Comparison of ENCODE assay signal across 15 cellular contexts in the genomic region with DNA sequence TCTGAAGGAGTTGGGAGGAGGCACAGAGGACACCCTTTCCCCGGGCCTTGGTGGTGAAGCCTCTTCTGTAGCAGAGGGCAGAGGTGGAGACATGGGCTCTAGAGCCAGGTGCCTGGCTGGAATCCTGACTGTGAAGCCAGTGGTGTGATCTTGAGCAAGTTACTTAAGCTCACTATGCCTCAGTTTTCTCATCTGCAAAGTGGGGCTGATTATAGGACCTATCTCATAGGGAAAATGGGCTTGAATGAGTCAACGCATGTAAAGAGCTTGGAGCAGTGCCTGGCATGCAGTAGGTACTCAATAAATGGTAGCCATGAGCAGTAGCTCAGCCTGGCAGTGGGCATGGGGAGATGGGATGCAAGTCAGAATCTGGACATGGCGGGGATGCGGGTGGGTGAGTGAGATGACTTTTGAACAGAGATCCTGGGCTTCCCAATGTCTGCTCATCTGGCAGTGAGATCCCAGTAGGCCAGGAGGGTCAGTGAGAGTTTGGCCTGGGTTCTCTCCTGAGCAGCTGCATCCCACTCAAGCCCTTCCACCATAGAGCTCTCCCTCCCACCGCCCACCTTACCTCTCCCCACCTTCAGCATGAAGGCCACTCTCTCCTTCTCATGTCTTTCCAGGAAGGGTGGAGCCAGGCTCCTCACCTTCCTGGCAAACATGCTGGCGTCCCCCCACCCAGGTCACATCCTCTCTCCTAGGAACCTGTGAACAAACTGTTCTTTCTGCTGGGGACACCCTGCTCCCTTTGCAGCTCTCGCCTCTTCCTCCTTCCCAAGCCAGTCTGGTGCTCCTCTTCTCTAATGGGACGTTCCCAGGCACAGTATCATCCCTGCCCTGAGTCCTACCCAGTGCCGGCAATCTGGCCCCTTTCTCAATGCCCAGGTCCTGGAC. TPM values are rescaled to one million over a fixed set of nuclear protein-coding genes. Genes with fewer than 3 reads are reported as not detected.
A peak's percentile ranks its signal among the peaks of the same experiment; 100 is the strongest.
DNase-seq lines count a peak whose midpoint lies in the region; ATAC-seq and TF ChIP-seq lines count a peak whose summit lies in the region.
"Had no signal": no experiment of that assay in that cellular context is flagged by ENCODE, and none has a peak within 500 bp of the region (broad histone marks: within the 10 kb centered on the region; RNA-seq: fewer than 3 reads in every experiment).

No MANE protein-coding gene starts in this region.

- H3K4me3 ChIP-seq in lower lobe of right lung (peak overlapping the region; percentile 30), skeletal muscle tissue (ENCODE audit: low read length in 3 of 3) (peak overlapping the region in 2 of 3 donors; percentile 41 to 63)

- POLR2A ChIA-PET in RWPE1 (lab: Yijun Ruan, JAX; ENCODE audit: low non-redundant PET): no interaction called here

- CTCF ChIA-PET in RWPE1 (lab: Yijun Ruan, JAX): interaction anchor here (6.1 kb wide), 1 partner anchor 41 kb away, joined by 78 read pairs; a partner anchor contains a TSS

- H3K27ac ChIP-seq in C4-2B: peak overlapping the region; percentile 83
- H3K27ac ChIP-seq in RWPE1: peak overlapping the region; percentile 50
- H3K27ac ChIP-seq in lower lobe of right lung: peak overlapping the region; percentile 63
- H3K27ac ChIP-seq in skeletal muscle tissue (ENCODE audit: low read depth, low read length): no peak overlapping the region

- ATAC-seq in lower lobe of right lung (no peak), HG03521 (IDR thresholded peaks at IDR 0.05; ENCODE audit: unreplicated experiment) (no peak), left lobe of liver (no peak), left cardiac atrium (no peak)
- ATAC-seq: activated naive CD8-positive, alpha-beta T cell treated with anti-CD3 and anti-CD28 coated beads, Interleukin-2, amount 50 U/mL, for 24 hours had no signal

- DNase-seq in RWPE1 (ENCODE audit: low spot score) (no peak), lower lobe of right lung (peak; percentile 24), left lobe of liver (ENCODE audit: low spot score) (no peak), activated T-cell treated with anti-CD3 and anti-CD28 coated beads for 4 hours (no peak), left cardiac atrium (no peak)
- DNase-seq: activated CD4-positive, CD25-positive, alpha-beta regulatory T cell treated with anti-CD3 and anti-CD28 coated beads, Interleukin-2, amount 50 U/mL, for 72 hours; activated naive CD8-positive, alpha-beta T cell treated with anti-CD3 and anti-CD28 coated beads, Interleukin-2, amount 50 U/mL, for 24 hours; NCI-H1694; NCI-H524; RPMI8226 had no signal

- H3K36me3 ChIP-seq in lower lobe of right lung (no peaks in the 10 kb centered on the region), skeletal muscle tissue (ENCODE audit: control insufficient read depth in 3 of 3, insufficient read depth in 3 of 3, low read length in 3 of 3) (no peaks in the 10 kb centered on the region)
- H3K36me3 ChIP-seq: esophagus muscularis mucosa had no signal

- peak overlapping the region in 2 of 3 donors; percentile 16 to 44 for H3K9ac ChIP-seq in skeletal muscle tissue (ENCODE audit: low read depth in 1 of 3, low read length in 3 of 3)

- H3K9me3 ChIP-seq in lower lobe of right lung (no peaks in the 10 kb centered on the region), skeletal muscle tissue (ENCODE audit: control insufficient read depth in 3 of 3, low read length in 3 of 3) (no peaks in the 10 kb centered on the region)
- H3K9me3 ChIP-seq: esophagus muscularis mucosa had no signal

- H3K27me3 ChIP-seq in lower lobe of right lung (ENCODE audit: low read depth): no peaks in the 10 kb centered on the region
- H3K27me3 ChIP-seq in skeletal muscle tissue (ENCODE audit: control insufficient read depth in 3 of 3, insufficient read depth in 3 of 3, low read length in 3 of 3): peaks cover 6 to 27% (median 14%) of the 10 kb centered on the region in 3 donors

- H3K4me1 ChIP-seq in lower lobe of right lung (peaks cover 19% of the 10 kb centered on the region), skeletal muscle tissue (ENCODE audit: control insufficient read depth in 3 of 3, insufficient read depth in 3 of 3, low read length in 3 of 3) (peaks cover 2 to 14% (median 12%) of the 10 kb centered on the region in 3 donors)

- intact Hi-C loops in lower lobe of right lung (cut with DNase I): no loop called here
- intact Hi-C loops in left cardiac atrium (cut with DNase I): no loop called here

- TF ChIP-seq CTCF in C4-2B (conservative IDR thresholded peaks at IDR 0.05) (no peak), RWPE1 (conservative IDR thresholded peaks at IDR 0.05; ENCODE audit: low read depth) (no peak), lower lobe of right lung (IDR thresholded peaks at IDR 0.05) (no peak)

RNA-seq across cellular contexts. Expression of a gene that starts 13.1 kb away (rescaled TPM):
- total RNA-seq in lower lobe of right lung (19.4 TPM), skeletal muscle tissue (0.52 TPM), left lobe of liver (5.4 TPM), left cardiac atrium (10 to 100 TPM; 12.6 to 14.1 TPM)

RNA-seq across cellular contexts. Expression of a gene that starts 32.0 kb away (rescaled TPM):
- total RNA-seq in lower lobe of right lung (4.7 TPM), skeletal muscle tissue (under 0.01 TPM), left lobe of liver (0.08 TPM), left cardiac atrium (under 1 TPM; 0.24 to 0.50 TPM)

RNA-seq across cellular contexts. Expression of a gene that starts 41.9 kb away (rescaled TPM):
- total RNA-seq in lower lobe of right lung (30.9 TPM), skeletal muscle tissue (29.2 TPM), left lobe of liver (28.4 TPM), left cardiac atrium (10 to 100 TPM; 32.2 to 33.6 TPM)

RNA-seq across cellular contexts. Expression of a gene that starts 51.5 kb away (rescaled TPM):
- total RNA-seq in lower lobe of right lung (11.6 TPM), skeletal muscle tissue (not detected), left lobe of liver (0.40 TPM), left cardiac atrium (not detected)
- total RNA-seq: lung microvascular endothelial cell had no signal

RNA-seq across cellular contexts. Expression of a gene that starts 51.6 kb away (rescaled TPM):
- total RNA-seq in lower lobe of right lung (33.2 TPM), skeletal muscle tissue (19.8 TPM), left lobe of liver (16.4 TPM), left cardiac atrium (10 to 100 TPM; 33.9 to 38.8 TPM)
